Comparison of ENCODE assay signal across 1 cellular context in genomic region chr10:97866524-97867219, GRCh38.
TF ChIP-seq lines count a peak whose summit lies in the region.

No MANE protein-coding gene starts in this region.

TF ChIP-seq in WTC11, 78 proteins besides CTCF, POLR2A, EP300 and RAD21:
- TF ChIP-seq ERG (CRISPR knock-in tag; IDR thresholded peaks at IDR 0.05), result no peak
- no peak for TF ChIP-seq AR (CRISPR knock-in tag; IDR thresholded peaks at IDR 0.05)
- no peak for TF ChIP-seq ZBTB43 (CRISPR knock-in tag; IDR thresholded peaks at IDR 0.05)
- no peak for TF ChIP-seq MXD4 (CRISPR knock-in tag; IDR thresholded peaks at IDR 0.05; ENCODE audit: borderline replicate concordance)
- TF ChIP-seq SP1 (CRISPR knock-in tag; conservative IDR thresholded peaks at IDR 0.05), result no peak
- no peak for TF ChIP-seq CBFB (CRISPR knock-in tag; IDR thresholded peaks at IDR 0.05; ENCODE audit: low read depth)
- TF ChIP-seq ZSCAN18 (CRISPR knock-in tag; IDR thresholded peaks at IDR 0.05), result no peak
- TF ChIP-seq MYBL2 (CRISPR knock-in tag; IDR thresholded peaks at IDR 0.05), result no peak
- TF ChIP-seq ZNF416 (CRISPR knock-in tag; IDR thresholded peaks at IDR 0.05), result no peak
- no peak for TF ChIP-seq ZNF671 (CRISPR knock-in tag; IDR thresholded peaks at IDR 0.05)
- no peak for TF ChIP-seq ZNF317 (CRISPR knock-in tag; IDR thresholded peaks at IDR 0.05; ENCODE audit: borderline replicate concordance, low read depth)
- TF ChIP-seq ZNF121 (CRISPR knock-in tag; IDR thresholded peaks at IDR 0.05), result no peak
- TF ChIP-seq NFATC4 (CRISPR knock-in tag; IDR thresholded peaks at IDR 0.05), result no peak
- no peak for TF ChIP-seq ZNF232 (CRISPR knock-in tag; IDR thresholded peaks at IDR 0.05)
- no peak for TF ChIP-seq GABPB1 (CRISPR knock-in tag; IDR thresholded peaks at IDR 0.05)
